2 cellular contexts compared by ENCODE assay signal in genomic region chr12:53391667-53392244, GRCh38.
TF ChIP-seq lines count a peak whose summit lies in the region.

No MANE protein-coding gene starts in this region.

TF ChIP-seq in WTC11, 78 proteins besides CTCF, POLR2A, EP300 and RAD21 (continued from another document):
- TF ChIP-seq E2F1 (CRISPR knock-in tag; IDR thresholded peaks at IDR 0.05) (no peak), ZNF232 (CRISPR knock-in tag; IDR thresholded peaks at IDR 0.05) (no peak), HMGXB4 (CRISPR knock-in tag; IDR thresholded peaks at IDR 0.05) (no peak), ATF1 (CRISPR knock-in tag; IDR thresholded peaks at IDR 0.05) (no peak), TCF7 (CRISPR knock-in tag; IDR thresholded peaks at IDR 0.05; ENCODE audit: low read depth) (no peak), CREB1 (CRISPR knock-in tag; IDR thresholded peaks at IDR 0.05) (no peak), NFE2L1 (CRISPR knock-in tag; IDR thresholded peaks at IDR 0.05) (no peak), ZNF396 (CRISPR knock-in tag; IDR thresholded peaks at IDR 0.05; ENCODE audit: borderline replicate concordance) (no peak)
- TF ChIP-seq, protein P1, sequence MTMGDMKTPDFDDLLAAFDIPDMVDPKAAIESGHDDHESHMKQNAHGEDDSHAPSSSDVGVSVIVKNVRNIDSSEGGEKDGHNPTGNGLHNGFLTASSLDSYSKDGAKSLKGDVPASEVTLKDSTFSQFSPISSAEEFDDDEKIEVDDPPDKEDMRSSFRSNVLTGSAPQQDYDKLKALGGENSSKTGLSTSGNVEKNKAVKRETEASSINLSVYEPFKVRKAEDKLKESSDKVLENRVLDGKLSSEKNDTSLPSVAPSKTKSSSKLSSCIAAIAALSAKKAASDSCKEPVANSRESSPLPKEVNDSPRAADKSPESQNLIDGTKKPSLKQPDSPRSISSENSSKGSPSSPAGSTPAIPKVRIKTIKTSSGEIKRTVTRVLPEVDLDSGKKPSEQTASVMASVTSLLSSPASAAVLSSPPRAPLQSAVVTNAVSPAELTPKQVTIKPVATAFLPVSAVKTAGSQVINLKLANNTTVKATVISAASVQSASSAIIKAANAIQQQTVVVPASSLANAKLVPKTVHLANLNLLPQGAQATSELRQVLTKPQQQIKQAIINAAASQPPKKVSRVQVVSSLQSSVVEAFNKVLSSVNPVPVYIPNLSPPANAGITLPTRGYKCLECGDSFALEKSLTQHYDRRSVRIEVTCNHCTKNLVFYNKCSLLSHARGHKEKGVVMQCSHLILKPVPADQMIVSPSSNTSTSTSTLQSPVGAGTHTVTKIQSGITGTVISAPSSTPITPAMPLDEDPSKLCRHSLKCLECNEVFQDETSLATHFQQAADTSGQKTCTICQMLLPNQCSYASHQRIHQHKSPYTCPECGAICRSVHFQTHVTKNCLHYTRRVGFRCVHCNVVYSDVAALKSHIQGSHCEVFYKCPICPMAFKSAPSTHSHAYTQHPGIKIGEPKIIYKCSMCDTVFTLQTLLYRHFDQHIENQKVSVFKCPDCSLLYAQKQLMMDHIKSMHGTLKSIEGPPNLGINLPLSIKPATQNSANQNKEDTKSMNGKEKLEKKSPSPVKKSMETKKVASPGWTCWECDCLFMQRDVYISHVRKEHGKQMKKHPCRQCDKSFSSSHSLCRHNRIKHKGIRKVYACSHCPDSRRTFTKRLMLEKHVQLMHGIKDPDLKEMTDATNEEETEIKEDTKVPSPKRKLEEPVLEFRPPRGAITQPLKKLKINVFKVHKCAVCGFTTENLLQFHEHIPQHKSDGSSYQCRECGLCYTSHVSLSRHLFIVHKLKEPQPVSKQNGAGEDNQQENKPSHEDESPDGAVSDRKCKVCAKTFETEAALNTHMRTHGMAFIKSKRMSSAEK (CRISPR knock-in tag; IDR thresholded peaks at IDR 0.05; ENCODE audit: borderline replicate concordance): no peak
- TF ChIP-seq, protein P2, sequence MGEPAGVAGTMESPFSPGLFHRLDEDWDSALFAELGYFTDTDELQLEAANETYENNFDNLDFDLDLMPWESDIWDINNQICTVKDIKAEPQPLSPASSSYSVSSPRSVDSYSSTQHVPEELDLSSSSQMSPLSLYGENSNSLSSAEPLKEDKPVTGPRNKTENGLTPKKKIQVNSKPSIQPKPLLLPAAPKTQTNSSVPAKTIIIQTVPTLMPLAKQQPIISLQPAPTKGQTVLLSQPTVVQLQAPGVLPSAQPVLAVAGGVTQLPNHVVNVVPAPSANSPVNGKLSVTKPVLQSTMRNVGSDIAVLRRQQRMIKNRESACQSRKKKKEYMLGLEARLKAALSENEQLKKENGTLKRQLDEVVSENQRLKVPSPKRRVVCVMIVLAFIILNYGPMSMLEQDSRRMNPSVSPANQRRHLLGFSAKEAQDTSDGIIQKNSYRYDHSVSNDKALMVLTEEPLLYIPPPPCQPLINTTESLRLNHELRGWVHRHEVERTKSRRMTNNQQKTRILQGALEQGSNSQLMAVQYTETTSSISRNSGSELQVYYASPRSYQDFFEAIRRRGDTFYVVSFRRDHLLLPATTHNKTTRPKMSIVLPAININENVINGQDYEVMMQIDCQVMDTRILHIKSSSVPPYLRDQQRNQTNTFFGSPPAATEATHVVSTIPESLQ (CRISPR knock-in tag; IDR thresholded peaks at IDR 0.05): no peak
TF ChIP-seq in WTC11: peak in this region for 0.

TF ChIP-seq in GM23338, 12 proteins besides CTCF, POLR2A, EP300 and RAD21 (continued from another document):
- no peak for TF ChIP-seq POLR2AphosphoS5 (IDR thresholded peaks at IDR 0.05; ENCODE audit: low read depth)
- TF ChIP-seq, protein P3, sequence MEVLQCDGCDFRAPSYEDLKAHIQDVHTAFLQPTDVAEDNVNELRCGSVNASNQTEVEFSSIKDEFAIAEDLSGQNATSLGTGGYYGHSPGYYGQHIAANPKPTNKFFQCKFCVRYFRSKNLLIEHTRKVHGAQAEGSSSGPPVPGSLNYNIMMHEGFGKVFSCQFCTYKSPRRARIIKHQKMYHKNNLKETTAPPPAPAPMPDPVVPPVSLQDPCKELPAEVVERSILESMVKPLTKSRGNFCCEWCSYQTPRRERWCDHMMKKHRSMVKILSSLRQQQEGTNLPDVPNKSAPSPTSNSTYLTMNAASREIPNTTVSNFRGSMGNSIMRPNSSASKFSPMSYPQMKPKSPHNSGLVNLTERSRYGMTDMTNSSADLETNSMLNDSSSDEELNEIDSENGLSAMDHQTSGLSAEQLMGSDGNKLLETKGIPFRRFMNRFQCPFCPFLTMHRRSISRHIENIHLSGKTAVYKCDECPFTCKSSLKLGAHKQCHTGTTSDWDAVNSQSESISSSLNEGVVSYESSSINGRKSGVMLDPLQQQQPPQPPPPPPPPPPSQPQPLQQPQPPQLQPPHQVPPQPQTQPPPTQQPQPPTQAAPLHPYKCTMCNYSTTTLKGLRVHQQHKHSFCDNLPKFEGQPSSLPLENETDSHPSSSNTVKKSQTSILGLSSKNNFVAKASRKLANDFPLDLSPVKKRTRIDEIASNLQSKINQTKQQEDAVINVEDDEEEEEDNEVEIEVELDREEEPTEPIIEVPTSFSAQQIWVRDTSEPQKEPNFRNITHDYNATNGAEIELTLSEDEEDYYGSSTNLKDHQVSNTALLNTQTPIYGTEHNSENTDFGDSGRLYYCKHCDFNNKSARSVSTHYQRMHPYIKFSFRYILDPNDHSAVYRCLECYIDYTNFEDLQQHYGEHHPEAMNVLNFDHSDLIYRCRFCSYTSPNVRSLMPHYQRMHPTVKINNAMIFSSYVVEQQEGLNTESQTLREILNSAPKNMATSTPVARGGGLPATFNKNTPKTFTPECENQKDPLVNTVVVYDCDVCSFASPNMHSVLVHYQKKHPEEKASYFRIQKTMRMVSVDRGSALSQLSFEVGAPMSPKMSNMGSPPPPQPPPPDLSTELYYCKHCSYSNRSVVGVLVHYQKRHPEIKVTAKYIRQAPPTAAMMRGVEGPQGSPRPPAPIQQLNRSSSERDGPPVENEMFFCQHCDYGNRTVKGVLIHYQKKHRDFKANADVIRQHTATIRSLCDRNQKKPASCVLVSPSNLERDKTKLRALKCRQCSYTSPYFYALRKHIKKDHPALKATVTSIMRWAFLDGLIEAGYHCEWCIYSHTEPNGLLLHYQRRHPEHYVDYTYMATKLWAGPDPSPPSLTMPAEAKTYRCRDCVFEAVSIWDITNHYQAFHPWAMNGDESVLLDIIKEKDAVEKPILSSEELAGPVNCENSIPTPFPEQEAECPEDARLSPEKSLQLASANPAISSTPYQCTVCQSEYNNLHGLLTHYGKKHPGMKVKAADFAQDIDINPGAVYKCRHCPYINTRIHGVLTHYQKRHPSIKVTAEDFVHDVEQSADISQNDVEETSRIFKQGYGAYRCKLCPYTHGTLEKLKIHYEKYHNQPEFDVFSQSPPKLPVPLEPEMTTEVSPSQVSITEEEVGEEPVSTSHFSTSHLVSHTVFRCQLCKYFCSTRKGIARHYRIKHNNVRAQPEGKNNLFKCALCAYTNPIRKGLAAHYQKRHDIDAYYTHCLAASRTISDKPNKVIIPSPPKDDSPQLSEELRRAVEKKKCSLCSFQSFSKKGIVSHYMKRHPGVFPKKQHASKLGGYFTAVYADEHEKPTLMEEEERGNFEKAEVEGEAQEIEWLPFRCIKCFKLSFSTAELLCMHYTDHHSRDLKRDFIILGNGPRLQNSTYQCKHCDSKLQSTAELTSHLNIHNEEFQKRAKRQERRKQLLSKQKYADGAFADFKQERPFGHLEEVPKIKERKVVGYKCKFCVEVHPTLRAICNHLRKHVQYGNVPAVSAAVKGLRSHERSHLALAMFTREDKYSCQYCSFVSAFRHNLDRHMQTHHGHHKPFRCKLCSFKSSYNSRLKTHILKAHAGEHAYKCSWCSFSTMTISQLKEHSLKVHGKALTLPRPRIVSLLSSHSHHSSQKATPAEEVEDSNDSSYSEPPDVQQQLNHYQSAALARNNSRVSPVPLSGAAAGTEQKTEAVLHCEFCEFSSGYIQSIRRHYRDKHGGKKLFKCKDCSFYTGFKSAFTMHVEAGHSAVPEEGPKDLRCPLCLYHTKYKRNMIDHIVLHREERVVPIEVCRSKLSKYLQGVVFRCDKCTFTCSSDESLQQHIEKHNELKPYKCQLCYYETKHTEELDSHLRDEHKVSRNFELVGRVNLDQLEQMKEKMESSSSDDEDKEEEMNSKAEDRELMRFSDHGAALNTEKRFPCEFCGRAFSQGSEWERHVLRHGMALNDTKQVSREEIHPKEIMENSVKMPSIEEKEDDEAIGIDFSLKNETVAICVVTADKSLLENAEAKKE (CRISPR knock-in tag; IDR thresholded peaks at IDR 0.05): no peak
- TF ChIP-seq ZNF331 (CRISPR knock-in tag; IDR thresholded peaks at IDR 0.05; ENCODE audit: low read depth): no peak
- no peak for TF ChIP-seq STAT1 (IDR thresholded peaks at IDR 0.05; ENCODE audit: unreplicated experiment)
